ENCODE assay signal across 11 cellular contexts in the genomic region with DNA sequence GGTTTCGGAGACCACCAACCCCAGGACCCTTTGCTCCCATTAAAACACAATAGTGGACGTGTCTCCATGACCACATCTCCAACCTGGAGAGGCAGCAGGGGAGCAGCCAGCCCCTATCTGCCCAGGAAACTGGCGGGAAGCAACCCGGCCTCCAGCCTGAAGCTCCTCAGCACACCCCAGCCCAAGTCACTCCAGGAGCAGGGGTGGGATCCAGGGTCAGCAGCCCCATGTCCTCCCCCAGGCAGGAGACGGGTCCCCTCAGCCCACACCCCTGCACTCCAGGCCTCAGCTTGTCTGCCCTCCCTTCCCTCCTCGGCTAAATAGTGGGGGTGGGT. TPM values are rescaled to one million over a fixed set of nuclear protein-coding genes. Genes with fewer than 3 reads are reported as not detected.
A peak's percentile ranks its signal among the peaks of the same experiment; 100 is the strongest.
DNase-seq lines count a peak whose midpoint lies in the region; ATAC-seq, FAIRE-seq and TF ChIP-seq lines count a peak whose summit lies in the region.
"Had no signal": no experiment of that assay in that cellular context is flagged by ENCODE, and none has a peak within 500 bp of the region (broad histone marks: within the 10 kb centered on the region; RNA-seq: fewer than 3 reads in every experiment).

No MANE protein-coding gene starts in this region.

- no peak for TF ChIP-seq CTCF in activated B cell treated with CpG ODN at 0.5 μM for 24 hours (IDR thresholded peaks at IDR 0.05)
- TF ChIP-seq CTCF in keratinocyte (optimal IDR thresholded peaks at IDR 0.05 in 1 of 3, IDR thresholded peaks at IDR 0.05 in 1 of 3, conservative IDR thresholded peaks at IDR 0.05 in 1 of 3; ENCODE audit: extremely low read depth in 1 of 3, insufficient read depth in 2 of 3, low read length in 3 of 3), result no peak

- H3K27me3 Mint-ChIP-seq in activated T-cell treated with anti-CD3 and anti-CD28 coated beads, Interleukin-2, amount 50 U/mL, for 72 hours (ENCODE audit: low read depth), result no peaks in the 10 kb centered on the region
- H3K27me3 Mint-ChIP-seq in activated B cell treated with CpG ODN at 0.5 μM for 24 hours, result no peaks in the 10 kb centered on the region

- peak overlapping the region; percentile 61 to 96 (median 86) for H3K4me3 ChIP-seq in keratinocyte (ENCODE audit: control insufficient read depth in 2 of 3, extremely low read depth in 1 of 3, insufficient read depth in 2 of 3, low read depth in 1 of 3, low read length in 3 of 3)
- peak overlapping the region; percentile 42 for H3K4me3 ChIP-seq in thymus (ENCODE audit: low read length)

- H3K4me1 Mint-ChIP-seq in activated T-cell treated with anti-CD3 and anti-CD28 coated beads, Interleukin-2, amount 50 U/mL, for 72 hours (ENCODE audit: low read depth), result peaks cover 22% of the 10 kb centered on the region
- H3K4me1 Mint-ChIP-seq in activated B cell treated with CpG ODN at 0.5 μM for 24 hours, result peaks cover 40% of the 10 kb centered on the region

- no peak for DNase-seq in activated T-cell treated with anti-CD3 and anti-CD28 coated beads, Interleukin-2, amount 50 U/mL, for 72 hours
- no peak for DNase-seq in activated T-cell treated with anti-CD3 and anti-CD28 coated beads, Interleukin-2, amount 50 U/mL, for 1 hour
- DNase-seq in activated B cell treated with CpG ODN at 0.5 μM for 24 hours, result no peak
- DNase-seq in keratinocyte (ENCODE audit: low read depth, low spot score), result no peak
- DNase-seq in NCI-H2227 (lab: John Stamatoyannopoulos, UW; ENCODE audit: unreplicated experiment), result no peak
- no peak for DNase-seq in NCI-H510A (lab: John Stamatoyannopoulos, UW)
- DNase-seq: NCI-H1436 treated with DMSO at 0.1 percent for 48 hours had no signal

- H3K79me2 ChIP-seq in keratinocyte (ENCODE audit: control insufficient read depth, insufficient read depth, low read length), result peaks cover 49% of the 10 kb centered on the region

- H3K9me3 ChIP-seq in keratinocyte (ENCODE audit: control insufficient read depth, low read depth, low read length) (no peaks in the 10 kb centered on the region), thymus (ENCODE audit: control insufficient read depth) (no peaks in the 10 kb centered on the region)

- peak overlapping the region; percentile 93 to 94 for H3K4me3 Mint-ChIP-seq in activated T-cell treated with anti-CD3 and anti-CD28 coated beads, Interleukin-2, amount 50 U/mL, for 72 hours
- peak overlapping the region; percentile 88 for H3K4me3 Mint-ChIP-seq in activated B cell treated with CpG ODN at 0.5 μM for 24 hours

- peak overlapping the region; percentile 73 for H3K4me2 ChIP-seq in keratinocyte (ENCODE audit: control insufficient read depth, extremely low read depth, insufficient read depth, low read depth, low read length)

- H3K9me3 Mint-ChIP-seq in activated T-cell treated with anti-CD3 and anti-CD28 coated beads, Interleukin-2, amount 50 U/mL, for 72 hours, result no peaks in the 10 kb centered on the region
- no peaks in the 10 kb centered on the region for H3K9me3 Mint-ChIP-seq in activated B cell treated with CpG ODN at 0.5 μM for 24 hours

- H3K27me3 ChIP-seq in keratinocyte (ENCODE audit: control insufficient read depth, extremely low read depth, insufficient read depth, low read length) (no peaks in the 10 kb centered on the region), thymus (ENCODE audit: control insufficient read depth, insufficient read depth) (peaks cover 24% of the 10 kb centered on the region)

- dilution Hi-C loops in keratinocyte (cut with MboI; ENCODE audit: extremely low pct_ligation_motif_present, low sequenced_read_pairs), result no loop called here

- POLR2A ChIA-PET in activated B cell treated with CpG ODN at 0.5 μM for 24 hours (lab: Charles Lee), result interaction anchor here (1.3 to 4.8 kb wide), 7 partner anchors 9 to 132 kb away, joined by 5 to 85 read pairs (median 12); no protein-coding TSS in a partner anchor

- FAIRE-seq in keratinocyte (lab: Jason Lieb, UNC), result no peak

- intact Hi-C loops in activated B cell treated with CpG ODN at 0.5 μM for 24 hours (cut with micrococcal nuclease), result loop anchor here (5.0 kb wide), 1 partner anchor 704 kb away; no protein-coding TSS in a partner anchor

- peaks cover 39% of the 10 kb centered on the region for H3K4me1 ChIP-seq in keratinocyte (ENCODE audit: control insufficient read depth, extremely low read depth, insufficient read depth, low read length)
- peaks cover 16% of the 10 kb centered on the region for H3K4me1 ChIP-seq in thymus (ENCODE audit: control insufficient read depth, insufficient read depth, low read length)

- no peak for ATAC-seq in activated T-cell treated with anti-CD3 and anti-CD28 coated beads, Interleukin-2, amount 50 U/mL, for 72 hours (replicated peaks in 1 of 2)
- ATAC-seq in activated B cell treated with CpG ODN at 0.5 μM for 24 hours (ENCODE audit: low read depth) (no peak), HG02588 (IDR thresholded peaks at IDR 0.05; ENCODE audit: unreplicated experiment) (no peak)

- peak overlapping the region; percentile 98 for H3K27ac ChIP-seq in keratinocyte (ENCODE audit: control insufficient read depth, insufficient read depth, low read length)
- no peak overlapping the region for H3K27ac ChIP-seq in thymus (ENCODE audit: low read depth)

- 10% methylated on average over 6 of the region's 6 CpGs for WGBS in thymus

- peaks cover 0 to 4% of the 10 kb centered on the region in 2 donors for H3K36me3 Mint-ChIP-seq in activated T-cell treated with anti-CD3 and anti-CD28 coated beads, Interleukin-2, amount 50 U/mL, for 72 hours (ENCODE audit: insufficient read depth in 2 of 2)
- H3K36me3 Mint-ChIP-seq in activated B cell treated with CpG ODN at 0.5 μM for 24 hours (ENCODE audit: low read depth), result peaks cover 27% of the 10 kb centered on the region

- H3K27ac Mint-ChIP-seq in activated T-cell treated with anti-CD3 and anti-CD28 coated beads, Interleukin-2, amount 50 U/mL, for 72 hours, result peak overlapping the region; percentile 72
- peak overlapping the region; percentile 93 for H3K27ac Mint-ChIP-seq in activated B cell treated with CpG ODN at 0.5 μM for 24 hours

- H4K20me1 ChIP-seq in keratinocyte (ENCODE audit: control insufficient read depth, extremely low read depth, insufficient read depth, low read length), result no peaks in the 10 kb centered on the region

- H3K9ac ChIP-seq in keratinocyte (ENCODE audit: control insufficient read depth, extremely low read depth, insufficient read depth, low read length), result peak overlapping the region; percentile 99

- H3K9me1 ChIP-seq in keratinocyte (ENCODE audit: control insufficient read depth, extremely low read depth, insufficient read depth, low read length), result no peaks in the 10 kb centered on the region

- H2AFZ ChIP-seq in keratinocyte (ENCODE audit: control insufficient read depth, low read length), result no peak overlapping the region

- CTCF ChIA-PET in activated B cell treated with CpG ODN at 0.5 μM for 24 hours (lab: Charles Lee), result interaction anchor here (0.8 to 5.0 kb wide), 4 partner anchors 13 to 32 kb away, joined by 3 to 26 read pairs (median 4); no protein-coding TSS in a partner anchor

- H3K36me3 ChIP-seq in keratinocyte (ENCODE audit: control insufficient read depth in 2 of 2, extremely low read depth in 1 of 2, insufficient read depth in 2 of 2, low read length in 2 of 2) (peaks cover 11 to 27% of the 10 kb centered on the region in 2 experiments), thymus (ENCODE audit: control insufficient read depth, insufficient read depth) (peaks cover 21% of the 10 kb centered on the region)

RNA-seq across cellular contexts. Expression of a gene that starts 0.6 kb away (rescaled TPM):
- total RNA-seq in activated T-cell treated with anti-CD3 and anti-CD28 coated beads, Interleukin-2, amount 50 U/mL, for 72 hours, result 100 to 1,000 TPM; 156 to 218 TPM
- 137 and 152 TPM in 2 replicates for total RNA-seq in activated B cell treated with CpG ODN at 0.5 μM for 24 hours
- polyA plus RNA-seq in keratinocyte, result 24.9 to 55.4 TPM (median 42.0 TPM) in 3 replicates
- 7.8 TPM for polyA plus RNA-seq in keratinocyte (2011; ENCODE audit: low read depth)
- 11.9 and 24.8 TPM in 2 replicates for polyA plus RNA-seq in keratinocyte (2011; cell fraction: cytosol; rRNA removed)
- polyA plus RNA-seq in keratinocyte (2011; cell fraction: nucleus; rRNA removed), result 109 and 146 TPM in 2 replicates
- polyA plus RNA-seq in keratinocyte (2012; ENCODE audit: low replicate concordance), result 16.9 and 79.9 TPM in 2 replicates
- polyA minus RNA-seq in keratinocyte, result 29.4 to 137 TPM (median 55.5 TPM) in 3 replicates
- polyA minus RNA-seq in keratinocyte (2011; cell fraction: cytosol; rRNA and poly(A)+ RNA removed), result 57.0 TPM
- polyA minus RNA-seq in keratinocyte (2011; cell fraction: nucleus; rRNA and poly(A)+ RNA removed), result 109 and 137 TPM in 2 replicates
- 19.2 TPM for polyA plus RNA-seq in thymus

RNA-seq across cellular contexts. Expression of a gene that starts 32.6 kb away (rescaled TPM):
- 10 to 100 TPM; 50.9 to 51.2 TPM for total RNA-seq in activated T-cell treated with anti-CD3 and anti-CD28 coated beads, Interleukin-2, amount 50 U/mL, for 72 hours
- 58.6 and 66.7 TPM in 2 replicates for total RNA-seq in activated B cell treated with CpG ODN at 0.5 μM for 24 hours
- polyA plus RNA-seq in keratinocyte (38.0 to 55.8 TPM (median 48.2 TPM) in 3 replicates), thymus (164 TPM)
- 18.0 TPM for polyA plus RNA-seq in keratinocyte (2011; ENCODE audit: low read depth)
- 40.3 and 41.4 TPM in 2 replicates for polyA plus RNA-seq in keratinocyte (2011; cell fraction: cytosol; rRNA removed)
- polyA plus RNA-seq in keratinocyte (2011; cell fraction: nucleus; rRNA removed), result 58.3 and 61.5 TPM in 2 replicates
- polyA plus RNA-seq in keratinocyte (2012; ENCODE audit: low replicate concordance), result 33.3 and 56.3 TPM in 2 replicates
- polyA minus RNA-seq in keratinocyte, result 55.2 to 61.1 TPM (median 59.1 TPM) in 3 replicates
- polyA minus RNA-seq in keratinocyte (2011; cell fraction: cytosol; rRNA and poly(A)+ RNA removed), result 64.1 TPM
- 35.8 and 45.1 TPM in 2 replicates for polyA minus RNA-seq in keratinocyte (2011; cell fraction: nucleus; rRNA and poly(A)+ RNA removed)

RNA-seq across cellular contexts. Expression of a gene that starts 32.6 kb away (rescaled TPM):
- total RNA-seq in activated T-cell treated with anti-CD3 and anti-CD28 coated beads, Interleukin-2, amount 50 U/mL, for 72 hours, result 10 to 100 TPM; 46.1 to 49.8 TPM
- total RNA-seq in activated B cell treated with CpG ODN at 0.5 μM for 24 hours, result 56.7 and 58.2 TPM in 2 replicates
- polyA plus RNA-seq in keratinocyte, result 15.3 to 22.0 TPM (median 20.2 TPM) in 3 replicates
- polyA plus RNA-seq in keratinocyte (2011; ENCODE audit: low read depth), result 13.8 TPM
- 11.8 and 12.5 TPM in 2 replicates for polyA plus RNA-seq in keratinocyte (2011; cell fraction: cytosol; rRNA removed)
- 7.4 and 8.4 TPM in 2 replicates for polyA plus RNA-seq in keratinocyte (2011; cell fraction: nucleus; rRNA removed)
- polyA plus RNA-seq in keratinocyte (2012; ENCODE audit: low replicate concordance), result 8.7 and 29.5 TPM in 2 replicates
- 11.4 to 25.4 TPM (median 11.7 TPM) in 3 replicates for polyA minus RNA-seq in keratinocyte
- 15.0 TPM for polyA minus RNA-seq in keratinocyte (2011; cell fraction: cytosol; rRNA and poly(A)+ RNA removed)
- polyA minus RNA-seq in keratinocyte (2011; cell fraction: nucleus; rRNA and poly(A)+ RNA removed), result 2.8 and 3.7 TPM in 2 replicates
- 39.1 TPM for polyA plus RNA-seq in thymus

RNA-seq across cellular contexts. Expression of a gene that starts 38.4 kb away (rescaled TPM):
- total RNA-seq in activated T-cell treated with anti-CD3 and anti-CD28 coated beads, Interleukin-2, amount 50 U/mL, for 72 hours, result under 1 TPM in 1 of 2 donors, not detected in 1; 0.21 TPM
- 0.13 TPM in 1 of 2 replicates, not detected in the other for total RNA-seq in activated B cell treated with CpG ODN at 0.5 μM for 24 hours
- not detected in 3 replicates for polyA plus RNA-seq in keratinocyte
- not detected for polyA plus RNA-seq in keratinocyte (2011; ENCODE audit: low read depth)
- not detected in 2 replicates for polyA plus RNA-seq in keratinocyte (2011; cell fraction: cytosol; rRNA removed)
- polyA plus RNA-seq in keratinocyte (2011; cell fraction: nucleus; rRNA removed), result not detected in 2 replicates
- not detected in 2 replicates for polyA plus RNA-seq in keratinocyte (2012; ENCODE audit: low replicate concordance)
- polyA minus RNA-seq in keratinocyte, result not detected in 3 replicates
- polyA minus RNA-seq in keratinocyte (2011; cell fraction: cytosol; rRNA and poly(A)+ RNA removed), result not detected
- polyA minus RNA-seq in keratinocyte (2011; cell fraction: nucleus; rRNA and poly(A)+ RNA removed), result not detected in 2 replicates
- polyA plus RNA-seq in thymus, result 1.5 TPM
- total RNA-seq: SK-MEL-5 had no signal

RNA-seq across cellular contexts. Expression of a gene that starts 46.0 kb away (rescaled TPM):
- under 1 TPM in 1 of 2 donors, not detected in 1; 0.21 TPM for total RNA-seq in activated T-cell treated with anti-CD3 and anti-CD28 coated beads, Interleukin-2, amount 50 U/mL, for 72 hours
- not detected in 2 replicates for total RNA-seq in activated B cell treated with CpG ODN at 0.5 μM for 24 hours
- polyA plus RNA-seq in keratinocyte (not detected in 3 replicates), thymus (0.02 TPM)
- polyA plus RNA-seq in keratinocyte (2011; ENCODE audit: low read depth), result not detected
- not detected in 2 replicates for polyA plus RNA-seq in keratinocyte (2011; cell fraction: cytosol; rRNA removed)
- not detected in 2 replicates for polyA plus RNA-seq in keratinocyte (2011; cell fraction: nucleus; rRNA removed)
- not detected in 2 replicates for polyA plus RNA-seq in keratinocyte (2012; ENCODE audit: low replicate concordance)
- not detected in 3 replicates for polyA minus RNA-seq in keratinocyte
- not detected for polyA minus RNA-seq in keratinocyte (2011; cell fraction: cytosol; rRNA and poly(A)+ RNA removed)
- polyA minus RNA-seq in keratinocyte (2011; cell fraction: nucleus; rRNA and poly(A)+ RNA removed), result not detected in 2 replicates
- total RNA-seq: SK-MEL-5 had no signal
- polyA plus RNA-seq: adipose tissue had no signal
